ENCODE assay signal across 10 cellular contexts in the genomic region with DNA sequence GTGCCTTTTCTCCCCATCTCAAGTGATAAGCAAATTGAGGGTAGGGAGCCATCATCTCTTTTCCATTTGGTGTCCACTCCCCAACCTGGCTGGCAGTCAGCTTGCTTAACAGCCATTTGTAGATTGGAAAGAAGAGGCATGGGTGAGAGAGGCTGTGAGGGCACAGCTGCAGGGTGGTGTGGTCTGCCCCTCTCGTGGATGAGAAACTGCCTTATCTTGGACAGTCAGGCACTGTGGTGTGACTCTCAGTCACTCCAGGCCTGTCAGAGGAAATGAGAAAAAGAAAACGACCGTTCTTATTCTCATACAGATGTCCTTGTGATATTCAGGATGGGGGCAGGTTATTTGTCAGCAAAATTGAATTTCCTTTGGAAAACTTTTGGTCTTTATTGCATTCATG.
DNase-seq lines count a peak whose midpoint lies in the region; ATAC-seq and TF ChIP-seq lines count a peak whose summit lies in the region.
"Had no signal": no experiment of that assay in that cellular context is flagged by ENCODE, and none has a peak within 500 bp of the region (broad histone marks: within the 10 kb centered on the region; RNA-seq: fewer than 3 reads in every experiment).

No MANE protein-coding gene starts in this region.

- no peak overlapping the region for H3K4me3 Mint-ChIP-seq in activated CD8-positive, alpha-beta memory T cell treated with anti-CD3 and anti-CD28 coated beads, Interleukin-2, amount 10 ng/mL, durations not matched to agents 7 days and 5 days
- H3K4me3 Mint-ChIP-seq in endodermal cell, result no peak overlapping the region
- H3K4me3 Mint-ChIP-seq: activated CD4-positive, alpha-beta T cell treated with anti-CD3 and anti-CD28 coated beads, Interleukin-2, amount 10 ng/mL, durations not matched to agents 7 days and 5 days had no signal

- H3K27me3 ChIP-seq in Loucy (ENCODE audit: insufficient read depth, low read length, poor library complexity, severe bottlenecking) (no peaks in the 10 kb centered on the region), endodermal cell (ENCODE audit: control insufficient read depth, insufficient read depth, low read length, poor library complexity, severe bottlenecking) (no peaks in the 10 kb centered on the region)

- peaks cover 76% of the 10 kb centered on the region for H3K4me1 ChIP-seq in Loucy (ENCODE audit: insufficient read depth, low read length, poor library complexity, severe bottlenecking)
- H3K4me1 ChIP-seq in endodermal cell (ENCODE audit: control insufficient read depth, insufficient read depth, low read length), result peaks cover 5% of the 10 kb centered on the region

- H3K27me3 Mint-ChIP-seq in activated CD8-positive, alpha-beta memory T cell treated with anti-CD3 and anti-CD28 coated beads, Interleukin-2, amount 10 ng/mL, durations not matched to agents 7 days and 5 days, result no peaks in the 10 kb centered on the region
- no peaks in the 10 kb centered on the region for H3K27me3 Mint-ChIP-seq in endodermal cell (ENCODE audit: insufficient read depth)
- H3K27me3 Mint-ChIP-seq: activated CD4-positive, alpha-beta T cell treated with anti-CD3 and anti-CD28 coated beads, Interleukin-2, amount 10 ng/mL, durations not matched to agents 7 days and 5 days had no signal

- H3K9me3 Mint-ChIP-seq in activated CD8-positive, alpha-beta memory T cell treated with anti-CD3 and anti-CD28 coated beads, Interleukin-2, amount 10 ng/mL, durations not matched to agents 7 days and 5 days (ENCODE audit: low read depth), result no peaks in the 10 kb centered on the region
- no peaks in the 10 kb centered on the region for H3K9me3 Mint-ChIP-seq in endodermal cell
- H3K9me3 Mint-ChIP-seq: activated CD4-positive, alpha-beta T cell treated with anti-CD3 and anti-CD28 coated beads, Interleukin-2, amount 10 ng/mL, durations not matched to agents 7 days and 5 days had no signal

- H3K9ac ChIP-seq in Loucy (ENCODE audit: low read depth, low read length, poor library complexity, severe bottlenecking) (peak overlapping the region; percentile 76), endodermal cell (ENCODE audit: extremely low read depth, low read length, poor library complexity, severe bottlenecking) (no peak overlapping the region)

- peaks cover 31% of the 10 kb centered on the region for H3K36me3 Mint-ChIP-seq in activated CD8-positive, alpha-beta memory T cell treated with anti-CD3 and anti-CD28 coated beads, Interleukin-2, amount 10 ng/mL, durations not matched to agents 7 days and 5 days
- no peaks in the 10 kb centered on the region for H3K36me3 Mint-ChIP-seq in endodermal cell (ENCODE audit: low read depth)

- H4K20me1 ChIP-seq in Loucy (ENCODE audit: insufficient read depth, low read length, poor library complexity, severe bottlenecking), result no peaks in the 10 kb centered on the region

- peak overlapping the region; percentile 58 for H3K27ac Mint-ChIP-seq in activated CD8-positive, alpha-beta memory T cell treated with anti-CD3 and anti-CD28 coated beads, Interleukin-2, amount 10 ng/mL, durations not matched to agents 7 days and 5 days
- no peak overlapping the region for H3K27ac Mint-ChIP-seq in endodermal cell
- H3K27ac Mint-ChIP-seq: activated CD4-positive, alpha-beta T cell treated with anti-CD3 and anti-CD28 coated beads, Interleukin-2, amount 10 ng/mL, durations not matched to agents 7 days and 5 days had no signal

- H3K27ac ChIP-seq in endodermal cell (ENCODE audit: low read depth, low read length) (peak overlapping the region; percentile 81), substantia nigra (ENCODE audit: low read depth, low read length, poor library complexity, severe bottlenecking) (peak overlapping the region; percentile 26)

- peaks cover 83% of the 10 kb centered on the region for H3K4me1 Mint-ChIP-seq in activated CD8-positive, alpha-beta memory T cell treated with anti-CD3 and anti-CD28 coated beads, Interleukin-2, amount 10 ng/mL, durations not matched to agents 7 days and 5 days
- H3K4me1 Mint-ChIP-seq in endodermal cell, result peaks cover 24% of the 10 kb centered on the region

- ATAC-seq in activated CD8-positive, alpha-beta memory T cell treated with anti-CD3 and anti-CD28 coated beads, Interleukin-2, amount 10 ng/mL, durations not matched to agents 7 days and 5 days, result peak; percentile 38
- ATAC-seq in HG03457 (IDR thresholded peaks at IDR 0.05; ENCODE audit: unreplicated experiment), result no peak

- peak overlapping the region; percentile 73 for H3K4me2 ChIP-seq in Loucy (ENCODE audit: low read depth, low read length, poor library complexity, severe bottlenecking)

- peaks cover 73% of the 10 kb centered on the region for H3K79me2 ChIP-seq in Loucy (ENCODE audit: insufficient read depth, low read length)

- no peak overlapping the region for H2AFZ ChIP-seq in Loucy (ENCODE audit: low read length)

- H3K36me3 ChIP-seq in Loucy (ENCODE audit: insufficient read depth, low read length), result peaks cover 23% of the 10 kb centered on the region; the same call in 1 of the 2 replicates
- H3K36me3 ChIP-seq in endodermal cell (ENCODE audit: control insufficient read depth, insufficient read depth, low read length), result no peaks in the 10 kb centered on the region

- TF ChIP-seq CTCF in Loucy (conservative IDR thresholded peaks at IDR 0.05; ENCODE audit: low read length) (no peak), endodermal cell (conservative IDR thresholded peaks at IDR 0.05) (no peak)

- H3F3A ChIP-seq in Loucy (ENCODE audit: low read depth), result peaks cover 5% of the 10 kb centered on the region; the same call in 1 of the 2 replicates

- 98% methylated on average over 3 of the region's 3 CpGs; no CpG with 5 or more reads in 1 of the 2 experiments for WGBS in endodermal cell (ENCODE audit: insufficient coverage in 1 of 2, insufficient read length in 1 of 2), 2 experiments

- H3K9me3 ChIP-seq in Loucy (ENCODE audit: insufficient read depth, low read depth, low read length) (no peaks in the 10 kb centered on the region), endodermal cell (ENCODE audit: control insufficient read depth, low read length) (no peaks in the 10 kb centered on the region)

- H3K9me2 ChIP-seq in Loucy (replicated peaks; ENCODE audit: low read depth, low read length), result no peaks in the 10 kb centered on the region

- CTCF ChIA-PET in activated CD8-positive, alpha-beta memory T cell treated with anti-CD3 and anti-CD28 coated beads, Interleukin-2, amount 10 ng/mL, durations not matched to agents 7 days and 5 days (lab: Charles Lee), result interaction anchor here (0.5 to 1.6 kb wide), 4 partner anchors 10 to 42 kb away, joined by 3 to 4 read pairs (median 4); no protein-coding TSS in a partner anchor

- DNase-seq in activated CD8-positive, alpha-beta memory T cell treated with anti-CD3 and anti-CD28 coated beads, Interleukin-2, amount 10 ng/mL, durations not matched to agents 7 days and 5 days, result no peak
- no peak for DNase-seq in activated CD8-positive, alpha-beta memory T cell treated with anti-CD3 and anti-CD28 coated beads, Interleukin-2, amount 50 U/mL, for 48 hours
- DNase-seq in endodermal cell (no peak), substantia nigra (lab: John Stamatoyannopoulos, UW) (no peak), 8988T (no peak), ureter (ENCODE audit: low spot score) (no peak)
- DNase-seq: activated CD4-positive, alpha-beta T cell treated with anti-CD3 and anti-CD28 coated beads, Interleukin-2, amount 10 ng/mL, durations not matched to agents 7 days and 5 days; posterior cingulate gyrus had no signal

- H3K4me3 ChIP-seq in Loucy (ENCODE audit: low read length, poor library complexity, severe bottlenecking) (peak overlapping the region; percentile 47), endodermal cell (ENCODE audit: low read length) (no peak overlapping the region)
